In genomic region chr5:155936520-155937406, GRCh38 we compare ENCODE assay signal across 16 cellular contexts.
DNase-seq lines count a peak whose midpoint lies in the region; ATAC-seq and TF ChIP-seq lines count a peak whose summit lies in the region.
"Had no signal": no experiment of that assay in that cellular context is flagged by ENCODE, and none has a peak within 500 bp of the region (broad histone marks: within the 10 kb centered on the region; RNA-seq: fewer than 3 reads in every experiment).

No MANE protein-coding gene starts in this region.

- H3K27ac Mint-ChIP-seq in nephron, result peak overlapping the region in 2 of 3 experiments; percentile 13 to 24
- H3K27ac Mint-ChIP-seq in activated T-helper 2 cell treated with anti-CD3 and anti-CD28 coated beads, Interferon-gamma antibody, Interleukin-2, Interleukin-4, amounts not matched to agents 10 μg/mL and 5 μg/mL and 100 μg/mL, durations not matched to agents 14 hours and 24 hours and 36 hours, result no peak overlapping the region
- H3K27ac Mint-ChIP-seq: GM23338 had no signal

- H3K27me3 Mint-ChIP-seq in nephron (ENCODE audit: low read depth), result no peaks in the 10 kb centered on the region
- no peaks in the 10 kb centered on the region for H3K27me3 Mint-ChIP-seq in activated T-helper 2 cell treated with anti-CD3 and anti-CD28 coated beads, Interferon-gamma antibody, Interleukin-2, Interleukin-4, amounts not matched to agents 10 μg/mL and 5 μg/mL and 100 μg/mL, durations not matched to agents 14 hours and 24 hours and 36 hours (ENCODE audit: low read depth)

- no peak for ATAC-seq in RWPE2 (ENCODE audit: low read depth)
- peak; percentile 33 to 49 for ATAC-seq in upper lobe of left lung (ENCODE audit: low FRiP score in 2 of 2)

- 83 to 94% methylated on average over 4 to 20 of the region's 20 CpGs for WGBS in upper lobe of left lung, 2 donors
- 82% methylated on average over 18 of the region's 20 CpGs for WGBS in esophagus muscularis mucosa

- H3K9me3 Mint-ChIP-seq in nephron, result no peaks in the 10 kb centered on the region
- no peaks in the 10 kb centered on the region for H3K9me3 Mint-ChIP-seq in activated T-helper 2 cell treated with anti-CD3 and anti-CD28 coated beads, Interferon-gamma antibody, Interleukin-2, Interleukin-4, amounts not matched to agents 10 μg/mL and 5 μg/mL and 100 μg/mL, durations not matched to agents 14 hours and 24 hours and 36 hours
- H3K9me3 Mint-ChIP-seq: GM23338 had no signal

- intact Hi-C loops in activated T-helper 2 cell treated with anti-CD3 and anti-CD28 coated beads, Interferon-gamma antibody, Interleukin-2, Interleukin-4, amounts not matched to agents 10 μg/mL and 5 μg/mL and 100 μg/mL, durations not matched to agents 14 hours and 24 hours and 36 hours (cut with micrococcal nuclease), result no loop called here
- intact Hi-C loops in esophagus muscularis mucosa (cut with DNase I), result no loop called here

- peaks cover 19% of the 10 kb centered on the region for H3K4me1 Mint-ChIP-seq in nephron
- no peaks in the 10 kb centered on the region for H3K4me1 Mint-ChIP-seq in activated T-helper 2 cell treated with anti-CD3 and anti-CD28 coated beads, Interferon-gamma antibody, Interleukin-2, Interleukin-4, amounts not matched to agents 10 μg/mL and 5 μg/mL and 100 μg/mL, durations not matched to agents 14 hours and 24 hours and 36 hours (ENCODE audit: low read depth)
- H3K4me1 Mint-ChIP-seq: GM23338 had no signal

- DNase-seq in activated gamma-delta T cell (lab: John Stamatoyannopoulos, UW) (peak; percentile 3), activated gamma-delta T cell treated with Interleukin-2 at 50 U/mL for 16 hours (no peak), RWPE2 (ENCODE audit: low spot score) (peak; percentile 57), upper lobe of left lung (peak in 1 of 2 donors; percentile 64), esophagus muscularis mucosa (ENCODE audit: extremely low spot score) (no peak)
- DNase-seq in activated T-helper 2 cell treated with anti-CD3 and anti-CD28 coated beads, Interferon-gamma antibody, Interleukin-2, Interleukin-4, amounts not matched to agents 10 μg/mL and 5 μg/mL and 100 μg/mL, durations not matched to agents 14 hours and 24 hours and 36 hours (ENCODE audit: low spot score), result no peak
- DNase-seq: C1 segment of cervical spinal cord, KBM-7, MV-4-11, NCI-H1417 treated with DMSO at 0.1 percent for 48 hours, NCI-H1930, NCI-H774, Peyer's patch, SHP77 treated with DMSO at 0.1 percent for 48 hours had no signal

- H3K4me3 Mint-ChIP-seq in nephron, result no peak overlapping the region
- H3K4me3 Mint-ChIP-seq in activated T-helper 2 cell treated with anti-CD3 and anti-CD28 coated beads, Interferon-gamma antibody, Interleukin-2, Interleukin-4, amounts not matched to agents 10 μg/mL and 5 μg/mL and 100 μg/mL, durations not matched to agents 14 hours and 24 hours and 36 hours (ENCODE audit: low read depth), result no peak overlapping the region
- H3K4me3 Mint-ChIP-seq: GM23338 had no signal

- H3K4me3 ChIP-seq in RWPE2 (ENCODE audit: severe bottlenecking), result no peak overlapping the region
- no peak overlapping the region for H3K4me3 ChIP-seq in upper lobe of left lung
- H3K4me3 ChIP-seq in esophagus muscularis mucosa, result no peak overlapping the region
- H3K4me3 ChIP-seq: GM23338, Peyer's patch had no signal

- H3K36me3 Mint-ChIP-seq in nephron (ENCODE audit: low read depth), result no peaks in the 10 kb centered on the region
- H3K36me3 Mint-ChIP-seq in activated T-helper 2 cell treated with anti-CD3 and anti-CD28 coated beads, Interferon-gamma antibody, Interleukin-2, Interleukin-4, amounts not matched to agents 10 μg/mL and 5 μg/mL and 100 μg/mL, durations not matched to agents 14 hours and 24 hours and 36 hours (ENCODE audit: low read depth), result no peaks in the 10 kb centered on the region

- H3K27ac ChIP-seq in RWPE2 (ENCODE audit: poor library complexity, severe bottlenecking), result no peak overlapping the region
- H3K27ac ChIP-seq in upper lobe of left lung, result no peak overlapping the region
- no peak overlapping the region for H3K27ac ChIP-seq in esophagus muscularis mucosa (replicated peaks in 1 of 4)
- H3K27ac ChIP-seq: Peyer's patch had no signal

- no peaks in the 10 kb centered on the region for H3K27me3 ChIP-seq in RWPE2 (ENCODE audit: insufficient read depth, poor library complexity, severe bottlenecking)
- no peaks in the 10 kb centered on the region for H3K27me3 ChIP-seq in upper lobe of left lung
- H3K27me3 ChIP-seq in esophagus muscularis mucosa, result no peaks in the 10 kb centered on the region
- H3K27me3 ChIP-seq: Peyer's patch had no signal

- TF ChIP-seq CTCF in RWPE2 (IDR thresholded peaks at IDR 0.05; ENCODE audit: poor library complexity, severe bottlenecking) (no peak), nephron (IDR thresholded peaks at IDR 0.05; ENCODE audit: unreplicated experiment in 3 of 3) (no peak), upper lobe of left lung (IDR thresholded peaks at IDR 0.05) (no peak), esophagus muscularis mucosa (IDR thresholded peaks at IDR 0.05) (no peak)

- H3K4me1 ChIP-seq in RWPE2 (ENCODE audit: insufficient read depth, poor library complexity, severe bottlenecking) (no peaks in the 10 kb centered on the region), upper lobe of left lung (no peaks in the 10 kb centered on the region), esophagus muscularis mucosa (no peaks in the 10 kb centered on the region)
- H3K4me1 ChIP-seq: Peyer's patch had no signal

- TF ChIP-seq POLR2A in upper lobe of left lung (IDR thresholded peaks at IDR 0.05) (no peak), esophagus muscularis mucosa (IDR thresholded peaks at IDR 0.05; ENCODE audit: low read depth) (no peak)

- TF ChIP-seq EP300 in upper lobe of left lung (IDR thresholded peaks at IDR 0.05) (no peak), esophagus muscularis mucosa (IDR thresholded peaks at IDR 0.05) (no peak)

- H3K36me3 ChIP-seq in RWPE2 (ENCODE audit: low read depth) (no peaks in the 10 kb centered on the region), upper lobe of left lung (no peaks in the 10 kb centered on the region), esophagus muscularis mucosa (no peaks in the 10 kb centered on the region)
- H3K36me3 ChIP-seq: Peyer's patch had no signal

- H3K9me3 ChIP-seq in RWPE2 (ENCODE audit: severe bottlenecking) (no peaks in the 10 kb centered on the region), upper lobe of left lung (no peaks in the 10 kb centered on the region), esophagus muscularis mucosa (no peaks in the 10 kb centered on the region)
- H3K9me3 ChIP-seq: Peyer's patch had no signal

Comparison
In these comparisons a context has a peak if more than half of its experiments do, and no peak if none do; other contexts are left out.
1. DNase-seq: peak in activated gamma-delta T cell (single experiment) and RWPE2 (single experiment); none in activated gamma-delta T cell treated with Interleukin-2 at 50 U/mL for 16 hours (single experiment), activated T-helper 2 cell treated with anti-CD3 and anti-CD28 coated beads, Interferon-gamma antibody, Interleukin-2, Interleukin-4, amounts not matched to agents 10 μg/mL and 5 μg/mL and 100 μg/mL, durations not matched to agents 14 hours and 24 hours and 36 hours (single experiment) and esophagus muscularis mucosa (single experiment).